8 cellular contexts compared by ENCODE assay signal in the genomic region with DNA sequence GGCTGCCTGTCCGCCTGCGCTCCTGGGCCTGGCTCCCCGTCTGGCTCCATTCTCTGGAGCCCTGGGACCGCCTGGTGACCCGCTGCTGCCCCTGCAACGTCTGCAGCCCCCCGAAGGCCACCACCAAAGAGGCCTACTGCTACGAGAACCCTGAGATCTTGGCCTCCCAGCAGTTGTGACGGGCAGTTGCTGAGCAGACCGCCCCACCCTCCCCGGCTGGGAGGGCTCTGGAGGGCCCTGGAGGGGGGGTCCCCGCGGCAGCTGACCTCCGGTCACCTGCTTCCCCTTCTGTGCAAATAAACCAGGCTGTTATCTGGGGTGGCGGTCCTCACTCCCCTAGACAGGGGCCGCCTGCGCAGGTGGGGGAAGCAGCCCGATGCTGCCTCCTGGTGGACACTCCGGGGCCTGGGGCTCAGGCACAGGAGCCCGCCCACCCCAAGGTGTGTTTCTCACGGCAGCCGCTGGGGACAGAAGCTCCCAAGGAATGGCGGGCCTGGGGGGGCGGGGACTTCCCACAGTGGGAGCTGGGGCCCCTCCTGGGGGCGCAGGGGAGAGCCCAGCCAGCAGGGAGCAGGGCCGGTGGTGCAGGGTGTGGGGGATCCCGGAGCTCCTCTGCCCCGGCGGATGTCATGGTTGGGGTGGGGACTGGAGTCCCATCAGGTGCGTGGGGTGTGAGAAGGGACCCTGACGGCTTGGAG. TPM values are rescaled to one million over a fixed set of nuclear protein-coding genes. Genes with fewer than 3 reads are reported as not detected.
DNase-seq lines count a peak whose midpoint lies in the region; ATAC-seq and TF ChIP-seq lines count a peak whose summit lies in the region.

No MANE protein-coding gene starts in this region.

- no peaks in the 10 kb centered on the region for H3K36me3 Mint-ChIP-seq in T-helper 17 cell (ENCODE audit: low read depth)

- H3K4me3 Mint-ChIP-seq in T-helper 17 cell = no peak overlapping the region

- no TSS peak for BruUV-seq in A673 (replicated peaks; lab: Mats Ljungman, UMichigan)

- intact Hi-C loops in A673 (cut with micrococcal nuclease; ENCODE audit: unreplicated experiment) = loop anchor here (5.0 kb wide), 1 partner anchor 189 kb away; a partner anchor contains a TSS

- DNase-seq in A673 (ENCODE audit: low spot score) (peak; percentile 94), NCI-H1694 (lab: John Stamatoyannopoulos, UW) (peak; percentile 54), T-helper 17 cell (peak; percentile 84 to 89 (median 87)), amniotic stem cell (lab: John Stamatoyannopoulos, UW) (peak; percentile 56), right atrium auricular region (ENCODE audit: low spot score) (peak; percentile 86), retinal pigment epithelial cell (ENCODE audit: low read depth) (no peak)

- H3K27ac ChIP-seq in A673 (ENCODE audit: low read depth, low read length, poor library complexity, severe bottlenecking) (peak overlapping the region; percentile 62), right atrium auricular region (peak overlapping the region; percentile 12 to 43)

- CTCF ChIA-PET in A673 (lab: Charles Lee) = interaction anchor here (0.5 to 1.1 kb wide), 27 partner anchors 9 to 446 kb away, joined by 3 to 22 read pairs (median 4); a partner anchor contains a TSS

- ATAC-seq in GM18909 (IDR thresholded peaks at IDR 0.05; ENCODE audit: poor library complexity, unreplicated experiment) = peak; percentile 18
- ATAC-seq in T-helper 17 cell = peak; percentile 42
- no peak for ATAC-seq in HG03469 (IDR thresholded peaks at IDR 0.05; ENCODE audit: unreplicated experiment)

- POLR2A ChIA-PET in A673 (lab: Charles Lee; ENCODE audit: low non-redundant PET) = interaction anchor here (0.6 kb wide), 3 partner anchors 9 to 207 kb away, joined by 3 to 7 read pairs (median 7); no protein-coding TSS in a partner anchor

- no peaks in the 10 kb centered on the region for H3K36me3 ChIP-seq in A673 (ENCODE audit: insufficient read depth, low read length, poor library complexity, severe bottlenecking)
- H3K36me3 ChIP-seq in right atrium auricular region = no peaks in the 10 kb centered on the region

- H3K4me1 Mint-ChIP-seq in T-helper 17 cell = peaks cover 10% of the 10 kb centered on the region

- H3K27ac Mint-ChIP-seq in T-helper 17 cell = no peak overlapping the region

- peak; percentile 99 for TF ChIP-seq CTCF in A673 (conservative IDR thresholded peaks at IDR 0.05; ENCODE audit: low read depth, low read length)
- peak; percentile 100 for TF ChIP-seq CTCF in right atrium auricular region (IDR thresholded peaks at IDR 0.05)
- peak; percentile 97 for TF ChIP-seq CTCF in retinal pigment epithelial cell (conservative IDR thresholded peaks at IDR 0.05; ENCODE audit: low read depth, low read length)

- H3K27me3 Mint-ChIP-seq in T-helper 17 cell = peaks cover 8% of the 10 kb centered on the region

- H3K4me3 ChIP-seq in A673 (ENCODE audit: low read depth, low read length, poor library complexity, severe bottlenecking) (peak overlapping the region; percentile 16), right atrium auricular region (peak overlapping the region; percentile 0 to 32), retinal pigment epithelial cell (ENCODE audit: low read length) (peak overlapping the region; percentile 36)

- no peaks in the 10 kb centered on the region for H3K9me3 ChIP-seq in A673 (ENCODE audit: low read depth, low read length, poor library complexity, severe bottlenecking)
- H3K9me3 ChIP-seq in T-helper 17 cell (ENCODE audit: control insufficient read depth, low read length, poor library complexity, severe bottlenecking) = no peaks in the 10 kb centered on the region
- H3K9me3 ChIP-seq in right atrium auricular region = no peaks in the 10 kb centered on the region

- H3K27me3 ChIP-seq in A673 (replicated peaks; ENCODE audit: insufficient read depth, low read depth, low read length, poor library complexity) = no peaks in the 10 kb centered on the region
- no peaks in the 10 kb centered on the region for H3K27me3 ChIP-seq in right atrium auricular region

- H3K4me1 ChIP-seq in A673 (ENCODE audit: insufficient read depth, low read length, poor library complexity, severe bottlenecking) = peaks cover 17% of the 10 kb centered on the region
- H3K4me1 ChIP-seq in right atrium auricular region = peaks cover 0 to 47% of the 10 kb centered on the region in 2 donors

RNA-seq across cellular contexts. Expression of a gene that starts 4.7 kb away (rescaled TPM):
- total RNA-seq in A673 (2021) (645 and 714 TPM in 2 replicates), T-helper 17 cell (10 to 100 TPM; 81.0 to 90.5 TPM), right atrium auricular region (100 to 1,000 TPM; 310 to 394 TPM)

RNA-seq across cellular contexts. Expression of a gene that starts 5.7 kb away (rescaled TPM):
- not detected in 2 replicates for total RNA-seq in A673 (2021)
- total RNA-seq in T-helper 17 cell = not detected
- total RNA-seq in right atrium auricular region = not detected

RNA-seq across cellular contexts. Expression of a gene that starts 9.1 kb away (rescaled TPM):
- total RNA-seq in A673 (2021) (0.17 TPM in 1 of 2 replicates, not detected in the other), T-helper 17 cell (not detected), right atrium auricular region (not detected)

RNA-seq across cellular contexts. Expression of a gene that starts 11.4 kb away (rescaled TPM):
- total RNA-seq in A673 (2021) (0.37 TPM in 1 of 2 replicates, not detected in the other), T-helper 17 cell (under 1 TPM in 1 of 2 donors, not detected in 1; 0.52 TPM), right atrium auricular region (under 1 TPM; 0.35 to 0.85 TPM)

RNA-seq across cellular contexts. Expression of a gene that starts 14.3 kb away (rescaled TPM):
- total RNA-seq in A673 (2021) (13.7 and 20.2 TPM in 2 replicates), T-helper 17 cell (1 to 10 TPM; 1.2 to 5.3 TPM), right atrium auricular region (1 to 10 TPM; 5.9 to 7.9 TPM)
